In genomic region chr3:177359601-177360357, GRCh38 we compare ENCODE assay signal across 1 cellular context.
A peak's percentile ranks its signal among the peaks of the same experiment; 100 is the strongest.
TF ChIP-seq lines count a peak whose summit lies in the region.

No MANE protein-coding gene starts in this region.

TF ChIP-seq in K562, 482 proteins besides CTCF, POLR2A, EP300 and RAD21 (continued from another document and continues in another):
- peak; percentile 57 for TF ChIP-seq ZBTB40 (IDR thresholded peaks at IDR 0.05)
- TF ChIP-seq ZBTB40 (CRISPR knock-in tag; IDR thresholded peaks at IDR 0.05), result no peak
- TF ChIP-seq NCOA1 (IDR thresholded peaks at IDR 0.05; ENCODE audit: low read depth), result peak; percentile 68
- no peak for TF ChIP-seq THRB (CRISPR knock-in tag; conservative IDR thresholded peaks at IDR 0.05)
- TF ChIP-seq ZBED1 (IDR thresholded peaks at IDR 0.05), result peak; percentile 65; the same call in 1 of the 2 replicates
- TF ChIP-seq KAT2B (IDR thresholded peaks at IDR 0.05; ENCODE audit: low read depth, low read length), result no peak
- TF ChIP-seq ZBTB26 (CRISPR knock-in tag; IDR thresholded peaks at IDR 0.05), result no peak
- TF ChIP-seq CREB5 (CRISPR knock-in tag; IDR thresholded peaks at IDR 0.05), result no peak
- 0 out of 2 replicates have a peak, but pooled peaks have one; percentile 8 for TF ChIP-seq CC2D1A (IDR thresholded peaks at IDR 0.05)
- TF ChIP-seq POLR2H (tag; IDR thresholded peaks at IDR 0.05; ENCODE audit: low read depth), result peak; percentile 41
- TF ChIP-seq HMG20B (CRISPR knock-in tag; IDR thresholded peaks at IDR 0.05), result no peak
- TF ChIP-seq, protein P1, sequence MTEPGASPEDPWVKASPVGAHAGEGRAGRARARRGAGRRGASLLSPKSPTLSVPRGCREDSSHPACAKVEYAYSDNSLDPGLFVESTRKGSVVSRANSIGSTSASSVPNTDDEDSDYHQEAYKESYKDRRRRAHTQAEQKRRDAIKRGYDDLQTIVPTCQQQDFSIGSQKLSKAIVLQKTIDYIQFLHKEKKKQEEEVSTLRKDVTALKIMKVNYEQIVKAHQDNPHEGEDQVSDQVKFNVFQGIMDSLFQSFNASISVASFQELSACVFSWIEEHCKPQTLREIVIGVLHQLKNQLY (CRISPR knock-in tag; conservative IDR thresholded peaks at IDR 0.05), result no peak
- peak; percentile 77; the same call in 1 of the 2 replicates for TF ChIP-seq ZBTB33 (CRISPR knock-in tag; IDR thresholded peaks at IDR 0.05)
- no peak for TF ChIP-seq SREBF1 (IDR thresholded peaks at IDR 0.05; ENCODE audit: borderline replicate concordance, low read depth, low read length)
- TF ChIP-seq CBX1 (IDR thresholded peaks at IDR 0.05; ENCODE audit: low read depth), result peak; percentile 85; the same call in 1 of the 2 replicates
- peak; percentile 47 for TF ChIP-seq CBFA2T2 (conservative IDR thresholded peaks at IDR 0.05)
- 0 out of 2 replicates have a peak, but pooled peaks have one; percentile 35 for TF ChIP-seq USF2 (CRISPR knock-in tag; IDR thresholded peaks at IDR 0.05)
- peak; percentile 61 to 90; a peak in 3 of 4 replicates for TF ChIP-seq RCOR1 (IDR thresholded peaks at IDR 0.05; ENCODE audit: borderline replicate concordance in 1 of 2, low read depth in 2 of 2, low read length in 2 of 2)
- no peak for TF ChIP-seq ZNF695 (CRISPR knock-in tag; IDR thresholded peaks at IDR 0.05)
- no peak for TF ChIP-seq ZNF174 (CRISPR knock-in tag; IDR thresholded peaks at IDR 0.05)
- TF ChIP-seq, protein P2, sequence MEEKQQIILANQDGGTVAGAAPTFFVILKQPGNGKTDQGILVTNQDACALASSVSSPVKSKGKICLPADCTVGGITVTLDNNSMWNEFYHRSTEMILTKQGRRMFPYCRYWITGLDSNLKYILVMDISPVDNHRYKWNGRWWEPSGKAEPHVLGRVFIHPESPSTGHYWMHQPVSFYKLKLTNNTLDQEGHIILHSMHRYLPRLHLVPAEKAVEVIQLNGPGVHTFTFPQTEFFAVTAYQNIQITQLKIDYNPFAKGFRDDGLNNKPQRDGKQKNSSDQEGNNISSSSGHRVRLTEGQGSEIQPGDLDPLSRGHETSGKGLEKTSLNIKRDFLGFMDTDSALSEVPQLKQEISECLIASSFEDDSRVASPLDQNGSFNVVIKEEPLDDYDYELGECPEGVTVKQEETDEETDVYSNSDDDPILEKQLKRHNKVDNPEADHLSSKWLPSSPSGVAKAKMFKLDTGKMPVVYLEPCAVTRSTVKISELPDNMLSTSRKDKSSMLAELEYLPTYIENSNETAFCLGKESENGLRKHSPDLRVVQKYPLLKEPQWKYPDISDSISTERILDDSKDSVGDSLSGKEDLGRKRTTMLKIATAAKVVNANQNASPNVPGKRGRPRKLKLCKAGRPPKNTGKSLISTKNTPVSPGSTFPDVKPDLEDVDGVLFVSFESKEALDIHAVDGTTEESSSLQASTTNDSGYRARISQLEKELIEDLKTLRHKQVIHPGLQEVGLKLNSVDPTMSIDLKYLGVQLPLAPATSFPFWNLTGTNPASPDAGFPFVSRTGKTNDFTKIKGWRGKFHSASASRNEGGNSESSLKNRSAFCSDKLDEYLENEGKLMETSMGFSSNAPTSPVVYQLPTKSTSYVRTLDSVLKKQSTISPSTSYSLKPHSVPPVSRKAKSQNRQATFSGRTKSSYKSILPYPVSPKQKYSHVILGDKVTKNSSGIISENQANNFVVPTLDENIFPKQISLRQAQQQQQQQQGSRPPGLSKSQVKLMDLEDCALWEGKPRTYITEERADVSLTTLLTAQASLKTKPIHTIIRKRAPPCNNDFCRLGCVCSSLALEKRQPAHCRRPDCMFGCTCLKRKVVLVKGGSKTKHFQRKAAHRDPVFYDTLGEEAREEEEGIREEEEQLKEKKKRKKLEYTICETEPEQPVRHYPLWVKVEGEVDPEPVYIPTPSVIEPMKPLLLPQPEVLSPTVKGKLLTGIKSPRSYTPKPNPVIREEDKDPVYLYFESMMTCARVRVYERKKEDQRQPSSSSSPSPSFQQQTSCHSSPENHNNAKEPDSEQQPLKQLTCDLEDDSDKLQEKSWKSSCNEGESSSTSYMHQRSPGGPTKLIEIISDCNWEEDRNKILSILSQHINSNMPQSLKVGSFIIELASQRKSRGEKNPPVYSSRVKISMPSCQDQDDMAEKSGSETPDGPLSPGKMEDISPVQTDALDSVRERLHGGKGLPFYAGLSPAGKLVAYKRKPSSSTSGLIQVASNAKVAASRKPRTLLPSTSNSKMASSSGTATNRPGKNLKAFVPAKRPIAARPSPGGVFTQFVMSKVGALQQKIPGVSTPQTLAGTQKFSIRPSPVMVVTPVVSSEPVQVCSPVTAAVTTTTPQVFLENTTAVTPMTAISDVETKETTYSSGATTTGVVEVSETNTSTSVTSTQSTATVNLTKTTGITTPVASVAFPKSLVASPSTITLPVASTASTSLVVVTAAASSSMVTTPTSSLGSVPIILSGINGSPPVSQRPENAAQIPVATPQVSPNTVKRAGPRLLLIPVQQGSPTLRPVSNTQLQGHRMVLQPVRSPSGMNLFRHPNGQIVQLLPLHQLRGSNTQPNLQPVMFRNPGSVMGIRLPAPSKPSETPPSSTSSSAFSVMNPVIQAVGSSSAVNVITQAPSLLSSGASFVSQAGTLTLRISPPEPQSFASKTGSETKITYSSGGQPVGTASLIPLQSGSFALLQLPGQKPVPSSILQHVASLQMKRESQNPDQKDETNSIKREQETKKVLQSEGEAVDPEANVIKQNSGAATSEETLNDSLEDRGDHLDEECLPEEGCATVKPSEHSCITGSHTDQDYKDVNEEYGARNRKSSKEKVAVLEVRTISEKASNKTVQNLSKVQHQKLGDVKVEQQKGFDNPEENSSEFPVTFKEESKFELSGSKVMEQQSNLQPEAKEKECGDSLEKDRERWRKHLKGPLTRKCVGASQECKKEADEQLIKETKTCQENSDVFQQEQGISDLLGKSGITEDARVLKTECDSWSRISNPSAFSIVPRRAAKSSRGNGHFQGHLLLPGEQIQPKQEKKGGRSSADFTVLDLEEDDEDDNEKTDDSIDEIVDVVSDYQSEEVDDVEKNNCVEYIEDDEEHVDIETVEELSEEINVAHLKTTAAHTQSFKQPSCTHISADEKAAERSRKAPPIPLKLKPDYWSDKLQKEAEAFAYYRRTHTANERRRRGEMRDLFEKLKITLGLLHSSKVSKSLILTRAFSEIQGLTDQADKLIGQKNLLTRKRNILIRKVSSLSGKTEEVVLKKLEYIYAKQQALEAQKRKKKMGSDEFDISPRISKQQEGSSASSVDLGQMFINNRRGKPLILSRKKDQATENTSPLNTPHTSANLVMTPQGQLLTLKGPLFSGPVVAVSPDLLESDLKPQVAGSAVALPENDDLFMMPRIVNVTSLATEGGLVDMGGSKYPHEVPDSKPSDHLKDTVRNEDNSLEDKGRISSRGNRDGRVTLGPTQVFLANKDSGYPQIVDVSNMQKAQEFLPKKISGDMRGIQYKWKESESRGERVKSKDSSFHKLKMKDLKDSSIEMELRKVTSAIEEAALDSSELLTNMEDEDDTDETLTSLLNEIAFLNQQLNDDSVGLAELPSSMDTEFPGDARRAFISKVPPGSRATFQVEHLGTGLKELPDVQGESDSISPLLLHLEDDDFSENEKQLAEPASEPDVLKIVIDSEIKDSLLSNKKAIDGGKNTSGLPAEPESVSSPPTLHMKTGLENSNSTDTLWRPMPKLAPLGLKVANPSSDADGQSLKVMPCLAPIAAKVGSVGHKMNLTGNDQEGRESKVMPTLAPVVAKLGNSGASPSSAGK (IDR thresholded peaks at IDR 0.05), result no peak
- TF ChIP-seq TAF7 (tag; IDR thresholded peaks at IDR 0.05), result no peak
